ENCODE assay signal across 11 cellular contexts in the genomic region with DNA sequence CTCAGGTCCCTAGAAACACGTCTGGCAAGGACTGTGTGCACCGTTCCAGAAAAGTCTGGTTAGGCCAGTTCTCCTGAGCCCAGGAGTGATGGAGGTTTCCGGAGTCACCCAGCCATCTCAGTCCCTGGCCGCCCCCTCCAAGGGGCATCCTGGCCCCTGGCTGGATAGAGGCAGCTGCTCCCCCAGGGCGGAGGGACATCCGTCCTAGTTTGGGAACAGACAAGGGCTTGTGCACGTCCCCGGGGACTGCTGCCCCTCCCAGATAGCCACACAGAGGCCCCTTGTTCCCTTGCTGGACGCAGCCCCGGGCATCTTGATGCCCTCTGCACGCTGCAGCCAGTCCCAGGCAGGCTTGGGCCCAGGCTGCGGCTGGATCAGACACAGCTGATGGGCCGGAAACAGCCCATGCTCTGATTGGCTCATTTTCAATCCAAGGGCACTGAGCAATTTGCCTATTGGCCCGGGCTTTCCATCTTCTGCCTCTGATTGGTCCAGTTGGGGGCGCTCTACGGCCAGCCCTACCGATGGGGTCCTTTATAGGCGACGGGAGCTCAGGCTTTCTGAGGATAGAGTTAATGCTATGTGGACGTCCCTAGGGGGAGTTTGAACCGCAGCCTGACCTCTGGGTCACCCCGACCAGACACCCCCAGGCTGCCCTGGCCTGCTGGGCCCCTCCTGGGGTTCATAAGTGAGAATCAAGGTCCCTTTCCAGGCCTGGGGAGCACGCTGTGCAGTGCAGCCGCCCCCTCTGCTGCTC. TPM values are rescaled to one million over a fixed set of nuclear protein-coding genes. Genes with fewer than 3 reads are reported as not detected.
DNase-seq lines count a peak whose midpoint lies in the region; ATAC-seq, FAIRE-seq and TF ChIP-seq lines count a peak whose summit lies in the region.
"Had no signal": no experiment of that assay in that cellular context is flagged by ENCODE, and none has a peak within 500 bp of the region (broad histone marks: within the 10 kb centered on the region; RNA-seq: fewer than 3 reads in every experiment).

No MANE protein-coding gene starts in this region.

- 73 to 84% methylated on average over 24 of the region's 24 CpGs for WGBS in lung, 2 donors
- WGBS in thyroid gland, 2 donors = 38 to 40% methylated on average over 9 to 12 of the region's 24 CpGs

- H3K79me2 ChIP-seq in Karpas-422 (ENCODE audit: low read length) = peaks cover 66% of the 10 kb centered on the region

- TF ChIP-seq POLR2A in thyroid gland (IDR thresholded peaks at IDR 0.05) (no peak), GM12892 (IDR thresholded peaks at IDR 0.05; ENCODE audit: low read depth, low read length) (no peak)

- no peaks in the 10 kb centered on the region for H3K27me3 ChIP-seq in Karpas-422 (ENCODE audit: low read length)
- no peaks in the 10 kb centered on the region for H3K27me3 ChIP-seq in duodenal mucosa (ENCODE audit: control insufficient read depth in 1 of 2, insufficient read depth in 2 of 2, low read length in 2 of 2)
- no peaks in the 10 kb centered on the region for H3K27me3 ChIP-seq in lung (ENCODE audit: control insufficient read depth, insufficient read depth)
- H3K27me3 ChIP-seq in thyroid gland = no peaks in the 10 kb centered on the region

- H3K36me3 ChIP-seq in Karpas-422 (ENCODE audit: insufficient read depth, low read length) = no peaks in the 10 kb centered on the region
- peaks cover 0 to 6% of the 10 kb centered on the region in 2 donors for H3K36me3 ChIP-seq in duodenal mucosa (ENCODE audit: control insufficient read depth in 1 of 2, insufficient read depth in 2 of 2, low read length in 2 of 2)
- H3K36me3 ChIP-seq in lung (ENCODE audit: control insufficient read depth in 2 of 2, insufficient read depth in 2 of 2, low read length in 2 of 2) = peaks cover 0 to 15% of the 10 kb centered on the region in 2 donors
- H3K36me3 ChIP-seq in thyroid gland = no peaks in the 10 kb centered on the region

- H3K27ac ChIP-seq in Karpas-422 (ENCODE audit: low read length) = peak overlapping the region; percentile 4; the same call in 1 of the 2 replicates
- H3K27ac ChIP-seq in duodenal mucosa (ENCODE audit: low read depth, low read length) = peak overlapping the region; percentile 62
- H3K27ac ChIP-seq in lung (ENCODE audit: low read depth in 1 of 2, low read length in 1 of 2) = peak overlapping the region; percentile 37 to 72
- peak overlapping the region; percentile 11 to 48 (median 41) for H3K27ac ChIP-seq in thyroid gland

- H3K4me3 ChIP-seq in Karpas-422 (ENCODE audit: low read length) = no peak overlapping the region
- no peak overlapping the region for H3K4me3 ChIP-seq in duodenal mucosa (ENCODE audit: low read depth in 1 of 2, low read length in 2 of 2)
- no peak overlapping the region for H3K4me3 ChIP-seq in lung
- H3K4me3 ChIP-seq in thyroid gland (replicated peaks in 1 of 3) = no peak overlapping the region

- H4K20me1 ChIP-seq in Karpas-422 (ENCODE audit: insufficient read depth, low read depth, low read length) = no peaks in the 10 kb centered on the region; the same call in 1 of the 2 replicates

- DNase-seq in Karpas-422 (peak; percentile 83), lung (ENCODE audit: low spot score) (peak; percentile 40), thyroid gland (peak; percentile 47 to 61), NCI-H446 (lab: John Stamatoyannopoulos, UW) (no peak), NCI-H1417 (lab: John Stamatoyannopoulos, UW) (no peak), GM12892 (ENCODE audit: insufficient read length) (no peak)
- no peak for DNase-seq in activated CD4-positive, CD25-positive, alpha-beta regulatory T cell treated with anti-CD3 and anti-CD28 coated beads, Interleukin-2, amount 50 U/mL, for 72 hours
- DNase-seq: naive B cell, NCI-H1930 had no signal

- intact Hi-C loops in thyroid gland (cut with DNase I) = no loop called here

- FAIRE-seq in GM12892 (lab: Jason Lieb, UNC) = no peak
- FAIRE-seq: bronchial epithelial cell had no signal

- H3K4me2 ChIP-seq in Karpas-422 (ENCODE audit: low read depth, low read length, poor library complexity, severe bottlenecking) = no peak overlapping the region

- H3K9me3 ChIP-seq in Karpas-422 (ENCODE audit: low read length) = no peaks in the 10 kb centered on the region
- no peaks in the 10 kb centered on the region for H3K9me3 ChIP-seq in duodenal mucosa (ENCODE audit: control insufficient read depth in 1 of 2, low read length in 2 of 2)
- H3K9me3 ChIP-seq in lung (ENCODE audit: control insufficient read depth in 2 of 2, insufficient read depth in 1 of 2, low read length in 1 of 2) = no peaks in the 10 kb centered on the region
- no peaks in the 10 kb centered on the region for H3K9me3 ChIP-seq in thyroid gland

- H2AFZ ChIP-seq in Karpas-422 (ENCODE audit: low read length) = no peak overlapping the region

- no peak for ATAC-seq in lung (ENCODE audit: insufficient read depth, low FRiP score)

- H3K9ac ChIP-seq in Karpas-422 (ENCODE audit: low read length) = no peak overlapping the region
- H3K9ac ChIP-seq in duodenal mucosa (ENCODE audit: low read depth in 1 of 2, low read length in 2 of 2) = no peak overlapping the region

- H3K4me1 ChIP-seq in Karpas-422 (ENCODE audit: low read length) = peaks cover 46% of the 10 kb centered on the region
- peaks cover 0 to 22% of the 10 kb centered on the region in 2 donors for H3K4me1 ChIP-seq in duodenal mucosa (ENCODE audit: control insufficient read depth in 1 of 2, insufficient read depth in 2 of 2, low read length in 2 of 2)
- peaks cover 0 to 3% of the 10 kb centered on the region in 2 donors for H3K4me1 ChIP-seq in lung (ENCODE audit: control insufficient read depth in 2 of 2, insufficient read depth in 2 of 2, low read length in 2 of 2)
- peaks cover 12 to 19% of the 10 kb centered on the region in 2 donors for H3K4me1 ChIP-seq in thyroid gland

- H3K9me2 ChIP-seq in Karpas-422 (replicated peaks; ENCODE audit: insufficient read depth, low read length) = no peaks in the 10 kb centered on the region

- TF ChIP-seq CTCF in lung (IDR thresholded peaks at IDR 0.05; ENCODE audit: control extremely low read depth, extremely low read depth) = no peak
- peak in 1 of 6 experiments; percentile 6 for TF ChIP-seq CTCF in thyroid gland (IDR thresholded peaks at IDR 0.05)

RNA-seq across cellular contexts. Expression of a gene that starts 3.7 kb away (rescaled TPM):
- total RNA-seq in Karpas-422 (2014; rRNA removed; shearing (Covaris generic); ENCODE audit: low replicate concordance) = 65.1 and 67.6 TPM in 2 replicates
- 10 to 100 TPM; 15.2 to 32.1 TPM for total RNA-seq in lung
- polyA plus RNA-seq in lung = 10 to 100 TPM in 1 of 2 donors, 1 to 10 TPM in 1; 6.5 to 10.9 TPM
- total RNA-seq in thyroid gland = 1 to 10 TPM; 3.6 to 9.8 (median 5.3) TPM
- 10.6 TPM for polyA plus RNA-seq in GM12892 (2012; ENCODE audit: missing spikeins)

RNA-seq across cellular contexts. Expression of a gene that starts 24.6 kb away (rescaled TPM):
- total RNA-seq in Karpas-422 (2014; rRNA removed; shearing (Covaris generic); ENCODE audit: low replicate concordance) = 78.6 and 136 TPM in 2 replicates
- total RNA-seq in lung (10 to 100 TPM; 16.6 to 61.9 TPM), thyroid gland (10 to 100 TPM; 36.1 to 81.7 (median 54.9) TPM)
- polyA plus RNA-seq in lung = 10 to 100 TPM; 33.8 to 64.8 TPM
- 49.2 TPM for polyA plus RNA-seq in GM12892 (2012; ENCODE audit: missing spikeins)

RNA-seq across cellular contexts. Expression of a gene that starts 32.6 kb away (rescaled TPM):
- total RNA-seq in Karpas-422 (2014; rRNA removed; shearing (Covaris generic); ENCODE audit: low replicate concordance) = 94.9 and 145 TPM in 2 replicates
- total RNA-seq in lung (10 to 100 TPM; 44.0 to 85.7 TPM), thyroid gland (10 to 100 TPM; 31.2 to 49.5 (median 36.0) TPM)
- 10 to 100 TPM; 32.8 to 46.5 TPM for polyA plus RNA-seq in lung
- polyA plus RNA-seq in GM12892 (2012; ENCODE audit: missing spikeins) = 122 TPM

RNA-seq across cellular contexts. Expression of a gene that starts 43.5 kb away (rescaled TPM):
- total RNA-seq in Karpas-422 (2014; rRNA removed; shearing (Covaris generic); ENCODE audit: low replicate concordance) = 1.8 and 5.1 TPM in 2 replicates
- total RNA-seq in lung = 100 to 1,000 TPM; 179 to 191 TPM
- 100 to 1,000 TPM in 1 of 2 donors, 10 to 100 TPM in 1; 88.4 to 391 TPM for polyA plus RNA-seq in lung
- total RNA-seq in thyroid gland = 10 to 100 TPM in 3 of 4 donors, 1 to 10 TPM in 1; 8.1 to 37.6 (median 19.7) TPM
- 48.8 TPM for polyA plus RNA-seq in GM12892 (2012; ENCODE audit: missing spikeins)

RNA-seq across cellular contexts. Expression of a gene that starts 59.4 kb away (rescaled TPM):
- total RNA-seq in Karpas-422 (2014; rRNA removed; shearing (Covaris generic); ENCODE audit: low replicate concordance) = not detected in 2 replicates
- total RNA-seq in lung = 10 to 100 TPM in 1 of 2 donors, 1 to 10 TPM in 1; 8.2 to 38.8 TPM
- polyA plus RNA-seq in lung = 1 to 10 TPM; 4.6 to 8.0 TPM
- under 1 TPM in 1 of 4 donors, not detected in 3; 0.44 TPM for total RNA-seq in thyroid gland
- 0.78 TPM for polyA plus RNA-seq in GM12892 (2012; ENCODE audit: missing spikeins)

Comparison
In these comparisons a context has a peak if more than half of its experiments do, and no peak if none do; other contexts are left out.
1. DNase-seq: peak in Karpas-422 (single experiment), lung (single experiment) and thyroid gland (2 of 2); none in NCI-H446 (0 of 2), NCI-H1417 (0 of 3), GM12892 (single experiment) and activated CD4-positive, CD25-positive, alpha-beta regulatory T cell treated with anti-CD3 and anti-CD28 coated beads, Interleukin-2, amount 50 U/mL, for 72 hours (single experiment).
2. H3K27ac ChIP-seq: peak in every context shown above with its lines; median percentile 62 in duodenal mucosa; 54 in lung; 41 in thyroid gland; 4 in Karpas-422.